Comparison of ENCODE assay signal across 39 cellular contexts in the genomic region with DNA sequence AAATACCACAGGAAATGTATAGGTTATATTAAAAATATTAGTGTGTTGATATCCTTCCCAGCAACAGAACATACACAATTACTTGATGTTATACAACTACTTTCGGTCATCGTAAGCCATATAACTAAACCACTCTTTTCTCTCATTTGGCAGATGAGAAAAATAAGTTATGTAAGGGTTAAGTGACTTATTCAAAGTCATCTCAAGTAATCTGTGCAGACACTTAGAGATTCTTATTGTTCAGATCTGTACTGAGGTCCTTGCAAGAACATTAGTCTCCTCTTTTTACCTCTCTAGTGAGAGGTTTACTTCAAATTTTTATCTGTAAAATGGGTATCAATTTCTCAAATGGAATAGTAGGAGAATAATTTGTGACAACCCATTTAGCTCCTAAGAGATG. TPM values are rescaled to one million over a fixed set of nuclear protein-coding genes. Genes with fewer than 3 reads are reported as not detected.
"Had no signal": no experiment of that assay in that cellular context is flagged by ENCODE, and none has a peak within 500 bp of the region (broad histone marks: within the 10 kb centered on the region; RNA-seq: fewer than 3 reads in every experiment).

No MANE protein-coding gene starts in this region.

- H3K9me3 Mint-ChIP-seq: activated B cell treated with CpG ODN at 0.5 μM for 24 hours; activated T-cell treated with anti-CD3 and anti-CD28 coated beads, Interleukin-2, amount 50 U/mL, for 24 hours; activated T-helper 17 cell treated with anti-CD3 and anti-CD28 coated beads, Interleukin-2, amount 50 U/mL, for 72 hours; central memory CD8-positive, alpha-beta T cell; effector memory CD8-positive, alpha-beta T cell; T-helper 2 cell treated with Interferon-gamma antibody and Interleukin-4, amounts not matched to agents 5 μg/mL and 100 μg/mL, for 36 hours had no signal

- H3K36me3 ChIP-seq: brain microvascular endothelial cell, esophagus muscularis mucosa, gastrocnemius medialis, heart left ventricle, WERI-Rb-1 had no signal

- H3K4me3 ChIP-seq: esophagus muscularis mucosa, gastrocnemius medialis, heart left ventricle had no signal

- H3K4me1 ChIP-seq: foreskin keratinocyte, gastrocnemius medialis, heart left ventricle had no signal

- DNase-seq: activated B cell treated with CpG ODN at 0.5 μM for 24 hours; activated CD4-positive, alpha-beta T cell treated with anti-CD3 and anti-CD28 coated beads for 48 hours; activated CD4-positive, alpha-beta T cell treated with anti-CD3 and anti-CD28 coated beads, Interleukin-2, amount 50 U/mL, for 1 hour; activated CD4-positive, alpha-beta T cell treated with anti-CD3 and anti-CD28 coated beads, Interleukin-2, amount 50 U/mL, for 48 hours; activated CD8-positive, alpha-beta memory T cell treated with anti-CD3 and anti-CD28 coated beads, Interleukin-2, amount 10 ng/mL, durations not matched to agents 7 days and 5 days; activated CD8-positive, alpha-beta memory T cell treated with anti-CD3 and anti-CD28 coated beads, Interleukin-2, amount 50 U/mL, for 4 hours; activated CD8-positive, alpha-beta T cell treated with anti-CD3 and anti-CD28 coated beads, Interleukin-2, amount 10 ng/mL, durations not matched to agents 7 days and 5 days; activated effector memory CD4-positive, alpha-beta T cell treated with Interleukin-2 at 50 U/mL for 16 hours; activated gamma-delta T cell treated with Interleukin-2 at 50 U/mL for 16 hours; activated naive CD4-positive, alpha-beta T cell treated with anti-CD3 and anti-CD28 coated beads, Interleukin-2, amount 50 U/mL, for 16 hours; activated naive CD4-positive, alpha-beta T cell treated with Interleukin-2 at 50 U/mL for 16 hours; activated T-cell treated with anti-CD3 and anti-CD28 coated beads, Interleukin-2, amount 50 U/mL, for 24 hours; amniotic stem cell; anterior cingulate cortex; brain microvascular endothelial cell; cortex of kidney; dermis blood vessel endothelial cell; effector CD4-positive, alpha-beta T cell; effector memory CD8-positive, alpha-beta T cell; erythroblast; foreskin keratinocyte; gastrocnemius medialis; glutamatergic neuron; heart left ventricle; T-helper 17 cell; T1000; WERI-Rb-1 had no signal

- H3K4me1 Mint-ChIP-seq: activated B cell treated with CpG ODN at 0.5 μM for 24 hours; activated CD8-positive, alpha-beta memory T cell treated with anti-CD3 and anti-CD28 coated beads, Interleukin-2, amount 10 ng/mL, durations not matched to agents 7 days and 5 days; activated T-helper 17 cell treated with anti-CD3 and anti-CD28 coated beads, Interleukin-2, amount 50 U/mL, for 72 hours; central memory CD8-positive, alpha-beta T cell; T-helper 17 cell had no signal

- ATAC-seq: activated CD4-positive, CD25-positive, alpha-beta regulatory T cell treated with anti-CD3 and anti-CD28 coated beads, Interleukin-2, amount 50 U/mL, for 24 hours; activated CD8-positive, alpha-beta memory T cell treated with anti-CD3 and anti-CD28 coated beads, Interleukin-2, amount 10 ng/mL, durations not matched to agents 7 days and 5 days; activated CD8-positive, alpha-beta T cell treated with anti-CD3 and anti-CD28 coated beads, Interleukin-2, amount 10 ng/mL, durations not matched to agents 7 days and 5 days; activated T-helper 17 cell treated with anti-CD3 and anti-CD28 coated beads, Interleukin-2, amount 50 U/mL, for 72 hours; effector memory CD8-positive, alpha-beta T cell; foreskin keratinocyte; gastrocnemius medialis; heart left ventricle; T-helper 17 cell had no signal

- H3K27ac ChIP-seq: brain microvascular endothelial cell, esophagus muscularis mucosa, foreskin keratinocyte, gastrocnemius medialis, heart left ventricle, WERI-Rb-1 had no signal

- H3K4me3 Mint-ChIP-seq: activated B cell treated with CpG ODN at 0.5 μM for 24 hours; activated CD8-positive, alpha-beta memory T cell treated with anti-CD3 and anti-CD28 coated beads, Interleukin-2, amount 10 ng/mL, durations not matched to agents 7 days and 5 days; activated CD8-positive, alpha-beta T cell treated with anti-CD3 and anti-CD28 coated beads, Interleukin-2, amount 10 ng/mL, durations not matched to agents 7 days and 5 days; activated naive CD8-positive, alpha-beta T cell; activated T-cell treated with anti-CD3 and anti-CD28 coated beads, Interleukin-2, amount 50 U/mL, for 24 hours; activated T-helper 17 cell treated with anti-CD3 and anti-CD28 coated beads, Interleukin-2, amount 50 U/mL, for 72 hours; central memory CD8-positive, alpha-beta T cell; effector memory CD8-positive, alpha-beta T cell; T-helper 17 cell; T-helper 2 cell treated with Interferon-gamma antibody and Interleukin-4, amounts not matched to agents 5 μg/mL and 100 μg/mL, for 36 hours had no signal

- FAIRE-seq: astrocyte, bronchial epithelial cell, colon had no signal

- H3K9me3 ChIP-seq: esophagus muscularis mucosa, gastrocnemius medialis had no signal

- H3K36me3 Mint-ChIP-seq: activated CD8-positive, alpha-beta memory T cell treated with anti-CD3 and anti-CD28 coated beads, Interleukin-2, amount 10 ng/mL, durations not matched to agents 7 days and 5 days; activated naive CD8-positive, alpha-beta T cell had no signal

- H3K27ac Mint-ChIP-seq: activated B cell treated with CpG ODN at 0.5 μM for 24 hours; activated CD8-positive, alpha-beta memory T cell treated with anti-CD3 and anti-CD28 coated beads, Interleukin-2, amount 10 ng/mL, durations not matched to agents 7 days and 5 days; activated CD8-positive, alpha-beta T cell treated with anti-CD3 and anti-CD28 coated beads, Interleukin-2, amount 10 ng/mL, durations not matched to agents 7 days and 5 days; activated naive CD8-positive, alpha-beta T cell; activated T-cell treated with anti-CD3 and anti-CD28 coated beads, Interleukin-2, amount 50 U/mL, for 24 hours; activated T-helper 17 cell treated with anti-CD3 and anti-CD28 coated beads, Interleukin-2, amount 50 U/mL, for 72 hours; effector memory CD8-positive, alpha-beta T cell; T-helper 17 cell; T-helper 2 cell treated with Interferon-gamma antibody and Interleukin-4, amounts not matched to agents 5 μg/mL and 100 μg/mL, for 36 hours had no signal

RNA-seq across cellular contexts. Expression of a gene that starts 15.0 kb away (rescaled TPM):
- total RNA-seq: activated B cell treated with CpG ODN at 0.5 μM for 24 hours; activated CD8-positive, alpha-beta memory T cell treated with anti-CD3 and anti-CD28 coated beads for 36 hours; activated CD8-positive, alpha-beta memory T cell treated with anti-CD3 and anti-CD28 coated beads, Interleukin-2, amount 10 ng/mL, durations not matched to agents 7 days and 5 days; activated CD8-positive, alpha-beta T cell treated with anti-CD3 and anti-CD28 coated beads, Interleukin-2, amount 10 ng/mL, durations not matched to agents 7 days and 5 days; activated T-helper 17 cell treated with anti-CD3 and anti-CD28 coated beads, Interleukin-2, amount 50 U/mL, for 72 hours; astrocyte; bronchial epithelial cell; cardiac septum; cerebellum; dermis blood vessel endothelial cell; esophagus muscularis mucosa; foreskin keratinocyte; gastrocnemius medialis; heart left ventricle; T-helper 17 cell had no signal
- polyA plus RNA-seq: foreskin keratinocyte had no signal
